Comparison of ENCODE assay signal across 32 cellular contexts in genomic region chr4:176575141-176575731, GRCh38.
DNase-seq lines count a peak whose midpoint lies in the region; ATAC-seq, FAIRE-seq and TF ChIP-seq lines count a peak whose summit lies in the region.
"Had no signal": no experiment of that assay in that cellular context is flagged by ENCODE, and none has a peak within 500 bp of the region (broad histone marks: within the 10 kb centered on the region; RNA-seq: fewer than 3 reads in every experiment).

No MANE protein-coding gene starts in this region.

- H3K9ac ChIP-seq in GM23248 = no peak overlapping the region
- H3K9ac ChIP-seq: BLaER1 treated with 17β-estradiol and CSF1 and Interleukin-3, amounts not matched to agents 10 nM and 100 nM had no signal

- in situ Hi-C loops in GM23248 (cut with MboI) = no loop called here
- in situ Hi-C loops in G401 (cut with HindIII; ENCODE audit: low sequenced_read_pairs) = no loop called here

- H3K36me3 ChIP-seq in GM23248 (ENCODE audit: low read depth) (no peaks in the 10 kb centered on the region), bronchial epithelial cell (ENCODE audit: control insufficient read depth, insufficient read depth, low read length) (no peaks in the 10 kb centered on the region), left lung (no peaks in the 10 kb centered on the region), upper lobe of right lung (no peaks in the 10 kb centered on the region), vagina (no peaks in the 10 kb centered on the region)
- H3K36me3 ChIP-seq: BLaER1 treated with 17β-estradiol and CSF1 and Interleukin-3, amounts not matched to agents 10 nM and 100 nM; cardiac muscle cell; colonic mucosa; heart right ventricle; lower lobe of right lung; thoracic aorta; uterus; WERI-Rb-1 had no signal

- no peak for TF ChIP-seq POLR2A in vagina (IDR thresholded peaks at IDR 0.05)

- H3K27ac ChIP-seq in GM23248 = no peak overlapping the region
- H3K27ac ChIP-seq in left lung = no peak overlapping the region
- H3K27ac ChIP-seq in upper lobe of right lung = no peak overlapping the region
- no peak overlapping the region for H3K27ac ChIP-seq in vagina
- H3K27ac ChIP-seq: BLaER1 treated with 17β-estradiol and CSF1 and Interleukin-3, amounts not matched to agents 10 nM and 100 nM; cardiac muscle cell; colonic mucosa; heart right ventricle; lower lobe of right lung; thoracic aorta; uterus; WERI-Rb-1 had no signal

- DNase-seq in GM23248 (peak; percentile 26), bronchial epithelial cell (ENCODE audit: low read depth) (no peak), left lung (no peak), upper lobe of right lung (no peak), G401 (ENCODE audit: low spot score) (no peak), vagina (ENCODE audit: extremely low spot score in 2 of 2) (no peak)
- DNase-seq in stimulated activated naive CD8-positive, alpha-beta T cell treated with anti-CD3 and anti-CD28 coated beads, Interleukin-15, amount 100 ng/mL, for 72 hours = no peak
- DNase-seq: activated CD4-positive, alpha-beta T cell treated with anti-CD3 and anti-CD28 coated beads for 4 hours; activated CD8-positive, alpha-beta T cell treated with anti-CD3 and anti-CD28 coated beads, Interleukin-2, amount 10 ng/mL, durations not matched to agents 7 days and 5 days; aorta; colonic mucosa; DMS153; effector CD4-positive, alpha-beta T cell; heart right ventricle; lower lobe of right lung; naive thymus-derived CD8-positive, alpha-beta T cell; NCI-H1092 treated with DMSO at 0.1 percent for 48 hours; NCI-H1694 treated with DMSO at 0.1 percent for 48 hours; NCI-H446 treated with DMSO at 0.1 percent for 48 hours; occipital lobe; small intestine; stimulated activated CD4-positive, alpha-beta T cell treated with anti-CD3 and anti-CD28 coated beads, Interleukin-1b, Interleukin-23, amount 100 ng/mL, for 48 hours; stimulated activated naive CD4-positive, alpha-beta T cell treated with Interleukin-2 at 50 U/mL for 16 hours; T1000; uterus; WERI-Rb-1 had no signal

- TF ChIP-seq CTCF in bronchial epithelial cell (IDR thresholded peaks at IDR 0.05; ENCODE audit: insufficient read depth, low read length, severe bottlenecking) (no peak), left lung (IDR thresholded peaks at IDR 0.05) (no peak), upper lobe of right lung (IDR thresholded peaks at IDR 0.05) (no peak), vagina (IDR thresholded peaks at IDR 0.05) (no peak)

- no peak overlapping the region for H3K4me2 ChIP-seq in GM23248 (ENCODE audit: unreplicated experiment)
- H3K4me2 ChIP-seq: BLaER1 treated with 17β-estradiol and CSF1 and Interleukin-3, amounts not matched to agents 10 nM and 100 nM had no signal

- H3K4me1 ChIP-seq in GM23248 (ENCODE audit: insufficient read depth) (no peaks in the 10 kb centered on the region), left lung (no peaks in the 10 kb centered on the region), upper lobe of right lung (no peaks in the 10 kb centered on the region), vagina (peaks cover 9% of the 10 kb centered on the region)
- H3K4me1 ChIP-seq: BLaER1 treated with 17β-estradiol and CSF1 and Interleukin-3, amounts not matched to agents 10 nM and 100 nM; colonic mucosa; lower lobe of right lung; uterus had no signal

- H3K9me2 ChIP-seq in GM23248 (ENCODE audit: insufficient read depth) = no peaks in the 10 kb centered on the region

- H2AFZ ChIP-seq in GM23248 = no peak overlapping the region

- H3K4me3 Mint-ChIP-seq in stimulated activated naive CD8-positive, alpha-beta T cell treated with anti-CD3 and anti-CD28 coated beads, Interleukin-15, amount 100 ng/mL, for 72 hours = no peak overlapping the region
- H3K4me3 Mint-ChIP-seq: activated CD8-positive, alpha-beta T cell treated with anti-CD3 and anti-CD28 coated beads, Interleukin-2, amount 10 ng/mL, durations not matched to agents 7 days and 5 days; activated naive CD4-positive, alpha-beta T cell treated with anti-CD3 and anti-CD28 coated beads, Interleukin-2, amount 50 U/mL, for 24 hours; naive thymus-derived CD8-positive, alpha-beta T cell had no signal

- ATAC-seq in left lung = peak; percentile 25
- peak; percentile 40 for ATAC-seq in upper lobe of right lung
- ATAC-seq in stimulated activated naive CD8-positive, alpha-beta T cell treated with anti-CD3 and anti-CD28 coated beads, Interleukin-15, amount 100 ng/mL, for 72 hours = no peak
- ATAC-seq: activated CD8-positive, alpha-beta T cell treated with anti-CD3 and anti-CD28 coated beads, Interleukin-2, amount 10 ng/mL, durations not matched to agents 7 days and 5 days; HCT116; heart right ventricle; naive thymus-derived CD8-positive, alpha-beta T cell had no signal

- no peaks in the 10 kb centered on the region for H3K9me3 Mint-ChIP-seq in stimulated activated naive CD8-positive, alpha-beta T cell treated with anti-CD3 and anti-CD28 coated beads, Interleukin-15, amount 100 ng/mL, for 72 hours
- H3K9me3 Mint-ChIP-seq: activated naive CD4-positive, alpha-beta T cell treated with anti-CD3 and anti-CD28 coated beads, Interleukin-2, amount 50 U/mL, for 24 hours; activated T-helper 2 cell treated with anti-CD3 and anti-CD28 coated beads, Interferon-gamma antibody, Interleukin-2, Interleukin-4, amounts not matched to agents 10 μg/mL and 5 μg/mL and 100 μg/mL, durations not matched to agents 14 hours and 24 hours and 36 hours had no signal

- H3K4me3 ChIP-seq in GM23248 (no peak overlapping the region), bronchial epithelial cell (ENCODE audit: low read depth, low read length) (no peak overlapping the region), left lung (no peak overlapping the region), upper lobe of right lung (no peak overlapping the region), vagina (no peak overlapping the region)
- H3K4me3 ChIP-seq: BLaER1 treated with 17β-estradiol and CSF1 and Interleukin-3, amounts not matched to agents 10 nM and 100 nM; cardiac muscle cell; colonic mucosa; heart right ventricle; lower lobe of right lung; thoracic aorta; uterus had no signal

- H3K9me3 ChIP-seq in GM23248 (ENCODE audit: low read depth) = no peaks in the 10 kb centered on the region
- no peaks in the 10 kb centered on the region for H3K9me3 ChIP-seq in left lung
- H3K9me3 ChIP-seq in upper lobe of right lung = no peaks in the 10 kb centered on the region
- no peaks in the 10 kb centered on the region for H3K9me3 ChIP-seq in vagina
- H3K9me3 ChIP-seq: BLaER1 treated with 17β-estradiol and CSF1 and Interleukin-3, amounts not matched to agents 10 nM and 100 nM; colonic mucosa; heart right ventricle; lower lobe of right lung; thoracic aorta; uterus had no signal

- FAIRE-seq in bronchial epithelial cell (lab: Jason Lieb, UNC) = peak; percentile 32
- FAIRE-seq: small intestine had no signal

- H3F3A ChIP-seq in GM23248 (ENCODE audit: insufficient read depth) = no peaks in the 10 kb centered on the region

- H3K27me3 ChIP-seq in GM23248 (replicated peaks; ENCODE audit: insufficient read depth) = no peaks in the 10 kb centered on the region
- H3K27me3 ChIP-seq in bronchial epithelial cell (ENCODE audit: control insufficient read depth, insufficient read depth, low read length) = peaks cover 2% of the 10 kb centered on the region
- H3K27me3 ChIP-seq in left lung = no peaks in the 10 kb centered on the region
- H3K27me3 ChIP-seq in upper lobe of right lung = no peaks in the 10 kb centered on the region
- no peaks in the 10 kb centered on the region for H3K27me3 ChIP-seq in vagina
- H3K27me3 ChIP-seq: BLaER1 treated with 17β-estradiol and CSF1 and Interleukin-3, amounts not matched to agents 10 nM and 100 nM; cardiac muscle cell; colonic mucosa; heart right ventricle; uterus had no signal

- no peaks in the 10 kb centered on the region for H3K79me2 ChIP-seq in GM23248 (ENCODE audit: insufficient read depth)

- H3K27ac Mint-ChIP-seq in stimulated activated naive CD8-positive, alpha-beta T cell treated with anti-CD3 and anti-CD28 coated beads, Interleukin-15, amount 100 ng/mL, for 72 hours = no peak overlapping the region
- H3K27ac Mint-ChIP-seq: activated CD8-positive, alpha-beta T cell treated with anti-CD3 and anti-CD28 coated beads, Interleukin-2, amount 10 ng/mL, durations not matched to agents 7 days and 5 days; activated naive CD4-positive, alpha-beta T cell treated with anti-CD3 and anti-CD28 coated beads, Interleukin-2, amount 50 U/mL, for 24 hours; activated T-helper 2 cell treated with anti-CD3 and anti-CD28 coated beads, Interferon-gamma antibody, Interleukin-2, Interleukin-4, amounts not matched to agents 10 μg/mL and 5 μg/mL and 100 μg/mL, durations not matched to agents 14 hours and 24 hours and 36 hours; naive thymus-derived CD8-positive, alpha-beta T cell had no signal

- H4K20me1 ChIP-seq in GM23248 (ENCODE audit: insufficient read depth) = no peaks in the 10 kb centered on the region
- H4K20me1 ChIP-seq: BLaER1 treated with 17β-estradiol and CSF1 and Interleukin-3, amounts not matched to agents 10 nM and 100 nM had no signal

- intact Hi-C loops in left lung (cut with DNase I) = no loop called here
- intact Hi-C loops in upper lobe of right lung (cut with DNase I) = no loop called here
- intact Hi-C loops in vagina (cut with DNase I) = no loop called here

- H3K27me3 Mint-ChIP-seq in stimulated activated naive CD8-positive, alpha-beta T cell treated with anti-CD3 and anti-CD28 coated beads, Interleukin-15, amount 100 ng/mL, for 72 hours = no peaks in the 10 kb centered on the region
- H3K27me3 Mint-ChIP-seq: activated naive CD4-positive, alpha-beta T cell treated with anti-CD3 and anti-CD28 coated beads, Interleukin-2, amount 50 U/mL, for 24 hours; naive thymus-derived CD8-positive, alpha-beta T cell had no signal

- no peaks in the 10 kb centered on the region for H3K4me1 Mint-ChIP-seq in stimulated activated naive CD8-positive, alpha-beta T cell treated with anti-CD3 and anti-CD28 coated beads, Interleukin-15, amount 100 ng/mL, for 72 hours
- H3K4me1 Mint-ChIP-seq: activated naive CD4-positive, alpha-beta T cell treated with anti-CD3 and anti-CD28 coated beads, Interleukin-2, amount 50 U/mL, for 24 hours; naive thymus-derived CD8-positive, alpha-beta T cell had no signal

- 8 to 10% methylated on average over 2 of the region's 2 CpGs for WGBS in GM23248 (ENCODE audit: low coverage in 1 of 2, low lambda C conversion rate in 2 of 2, missing lambda C conversion rate in 2 of 2), 2 experiments
